In genomic region chr2:101007415-101008345, GRCh38 we compare ENCODE assay signal across 9 cellular contexts. TPM values are rescaled to one million over a fixed set of nuclear protein-coding genes. Genes with fewer than 3 reads are reported as not detected.
A peak's percentile ranks its signal among the peaks of the same experiment; 100 is the strongest.
DNase-seq lines count a peak whose midpoint lies in the region; ATAC-seq and TF ChIP-seq lines count a peak whose summit lies in the region.
"Had no signal": no experiment of that assay in that cellular context is flagged by ENCODE, and none has a peak within 500 bp of the region (broad histone marks: within the 10 kb centered on the region; RNA-seq: fewer than 3 reads in every experiment).

No MANE protein-coding gene starts in this region.

- H3K9me3 Mint-ChIP-seq in activated T-cell treated with anti-CD3 and anti-CD28 coated beads, Interleukin-2, amount 50 U/mL, for 24 hours: no peaks in the 10 kb centered on the region

- H4K20me1 ChIP-seq in osteoblast (ENCODE audit: insufficient read depth, low read length): peaks cover 33% of the 10 kb centered on the region

- H3K9me3 ChIP-seq in osteoblast (ENCODE audit: low read depth, low read length): no peaks in the 10 kb centered on the region

- no peak overlapping the region for H3K4me3 ChIP-seq in osteoblast (ENCODE audit: insufficient read depth, low read length)

- no peak overlapping the region for H3K4me2 ChIP-seq in osteoblast (ENCODE audit: insufficient read depth, low read length)

- peaks cover 78% of the 10 kb centered on the region for H3K36me3 ChIP-seq in osteoblast (ENCODE audit: insufficient read depth, low read length)

- H3K27me3 Mint-ChIP-seq in activated T-cell treated with anti-CD3 and anti-CD28 coated beads, Interleukin-2, amount 50 U/mL, for 24 hours: no peaks in the 10 kb centered on the region

- peaks cover 23% of the 10 kb centered on the region for H3K4me1 ChIP-seq in osteoblast (ENCODE audit: insufficient read depth, low read length)

- peak overlapping the region; percentile 47 for H3K4me3 Mint-ChIP-seq in activated T-cell treated with anti-CD3 and anti-CD28 coated beads, Interleukin-2, amount 50 U/mL, for 24 hours

- in situ Hi-C loops in KBM-7 (cut with MboI; ENCODE audit: low pct_unique_long_range_greater_than_20kb, low sequenced_read_pairs): no loop called here

- peak overlapping the region; percentile 99 for H3K27ac Mint-ChIP-seq in activated T-cell treated with anti-CD3 and anti-CD28 coated beads, Interleukin-2, amount 50 U/mL, for 24 hours

- H3K4me1 Mint-ChIP-seq in activated T-cell treated with anti-CD3 and anti-CD28 coated beads, Interleukin-2, amount 50 U/mL, for 24 hours (ENCODE audit: low read depth): peaks cover 79% of the 10 kb centered on the region

- peak overlapping the region; percentile 27 for H3K27ac ChIP-seq in osteoblast (ENCODE audit: low read depth, low read length)

- ATAC-seq in HG03439 (IDR thresholded peaks at IDR 0.05; ENCODE audit: unreplicated experiment) (no peak), GM21717 (IDR thresholded peaks at IDR 0.05; ENCODE audit: unreplicated experiment) (no peak)

- H2AFZ ChIP-seq in osteoblast (ENCODE audit: low read length): no peak overlapping the region

- no peak for TF ChIP-seq CTCF in osteoblast (IDR thresholded peaks at IDR 0.05; ENCODE audit: extremely low read depth, low read depth, low read length)

- H3K27me3 ChIP-seq in osteoblast (ENCODE audit: insufficient read depth, low read length): no peaks in the 10 kb centered on the region

- DNase-seq in activated T-cell treated with anti-CD3 and anti-CD28 coated beads, Interleukin-2, amount 50 U/mL, for 24 hours: peak; percentile 49
- DNase-seq in activated T-cell treated with anti-CD3 and anti-CD28 coated beads for 4 hours (no peak), KBM-7 (peak; percentile 22), amniotic epithelial cell (ENCODE audit: low read depth) (peak; percentile 12), osteoblast (ENCODE audit: insufficient read length, low spot score, missing footprints) (no peak), NCI-H1092 treated with DMSO at 0.1 percent for 48 hours (lab: John Stamatoyannopoulos, UW) (no peak)
- DNase-seq: AML-193 had no signal

- peaks cover 99% of the 10 kb centered on the region for H3K36me3 Mint-ChIP-seq in activated T-cell treated with anti-CD3 and anti-CD28 coated beads, Interleukin-2, amount 50 U/mL, for 24 hours (ENCODE audit: low read depth)

- peaks cover 29% of the 10 kb centered on the region for H3K79me2 ChIP-seq in osteoblast (ENCODE audit: insufficient read depth, low read length)

RNA-seq across cellular contexts. Expression of gene RPL31, which starts 5.6 kb away (rescaled TPM):
- 760 and 907 TPM in 2 replicates for total RNA-seq in osteoblast

Comparison
In these comparisons a context has a peak if more than half of its experiments do, and no peak if none do; other contexts are left out.
1. DNase-seq: peak in activated T-cell treated with anti-CD3 and anti-CD28 coated beads, Interleukin-2, amount 50 U/mL, for 24 hours (single experiment), KBM-7 (single experiment) and amniotic epithelial cell (single experiment); none in activated T-cell treated with anti-CD3 and anti-CD28 coated beads for 4 hours (single experiment), osteoblast (single experiment) and NCI-H1092 treated with DMSO at 0.1 percent for 48 hours (single experiment).